ENCODE assay signal across 27 cellular contexts in genomic region chr1:31244326-31244725, GRCh38. TPM values are rescaled to one million over a fixed set of nuclear protein-coding genes. Genes with fewer than 3 reads are reported as not detected.
DNase-seq lines count a peak whose midpoint lies in the region; TF ChIP-seq lines count a peak whose summit lies in the region.
"Had no signal": no experiment of that assay in that cellular context is flagged by ENCODE, and none has a peak within 500 bp of the region (broad histone marks: within the 10 kb centered on the region; RNA-seq: fewer than 3 reads in every experiment).

No MANE protein-coding gene starts in this region.

- DNase-seq in AG20443 (ENCODE audit: low spot score), result peak; percentile 27
- peak; percentile 50 for DNase-seq in M059J (ENCODE audit: low read depth)
- DNase-seq in choroid plexus epithelial cell (ENCODE audit: low read depth), result peak; percentile 14
- no peak for DNase-seq in neural crest cell (ENCODE audit: low read depth, low spot score)
- no peak for DNase-seq in NCI-H1694 treated with DMSO at 0.1 percent for 48 hours (lab: John Stamatoyannopoulos, UW)
- DNase-seq in RPMI8226, result no peak
- DNase-seq in GF-D8 (lab: John Stamatoyannopoulos, UW), result no peak
- DNase-seq in activated CD4-positive, alpha-beta T cell treated with anti-CD3 and anti-CD28 coated beads for 48 hours, result no peak
- DNase-seq: activated CD4-positive, alpha-beta T cell treated with anti-CD3 and anti-CD28 coated beads, Interleukin-2, amount 10 ng/mL, durations not matched to agents 24 days and 14 days; activated CD8-positive, alpha-beta memory T cell treated with anti-CD3 and anti-CD28 coated beads, Interleukin-2, amount 50 U/mL, for 4 hours; COR-L47; DMS79; effector CD4-positive, alpha-beta T cell; H9; hippocampal formation; immature natural killer cell; NCI-H1105; NCI-H2029 treated with DMSO at 0.1 percent for 48 hours; NCI-H748 treated with DMSO at 0.1 percent for 48 hours had no signal

- no peak for TF ChIP-seq CTCF in choroid plexus epithelial cell (conservative IDR thresholded peaks at IDR 0.05; ENCODE audit: low read depth, low read length)
- TF ChIP-seq CTCF in neural crest cell (conservative IDR thresholded peaks at IDR 0.05), result no peak

- no peak overlapping the region for H3K4me3 ChIP-seq in choroid plexus epithelial cell (ENCODE audit: low read depth, low read length)
- H3K4me3 ChIP-seq: BLaER1, lung, prostate gland, skin epidermis had no signal

- peak overlapping the region; percentile 63 for H3K4me3 Mint-ChIP-seq in neural crest cell
- H3K4me3 Mint-ChIP-seq: activated CD4-positive, alpha-beta T cell treated with anti-CD3 and anti-CD28 coated beads, Interleukin-2, amount 10 ng/mL, durations not matched to agents 24 days and 14 days; activated naive CD4-positive, alpha-beta T cell treated with anti-CD3 and anti-CD28 coated beads, Interleukin-2, amount 50 U/mL, for 24 hours; activated T-helper 17 cell treated with anti-CD3 and anti-CD28 coated beads, Interleukin-2, amount 50 U/mL, for 72 hours; H9; immature natural killer cell; T-helper 2 cell treated with Interferon-gamma antibody and Interleukin-4, amounts not matched to agents 5 μg/mL and 100 μg/mL, for 36 hours; type B pancreatic cell had no signal

- H3K9me3 Mint-ChIP-seq in neural crest cell, result no peaks in the 10 kb centered on the region
- H3K9me3 Mint-ChIP-seq: activated CD4-positive, alpha-beta T cell treated with anti-CD3 and anti-CD28 coated beads, Interleukin-2, amount 10 ng/mL, durations not matched to agents 24 days and 14 days; activated naive CD4-positive, alpha-beta T cell treated with anti-CD3 and anti-CD28 coated beads, Interleukin-2, amount 50 U/mL, for 24 hours; activated T-helper 17 cell treated with anti-CD3 and anti-CD28 coated beads, Interleukin-2, amount 50 U/mL, for 72 hours; H9; immature natural killer cell; T-helper 2 cell treated with Interferon-gamma antibody and Interleukin-4, amounts not matched to agents 5 μg/mL and 100 μg/mL, for 36 hours; type B pancreatic cell had no signal

- H3K36me3 Mint-ChIP-seq in neural crest cell (ENCODE audit: low read depth), result no peaks in the 10 kb centered on the region
- H3K36me3 Mint-ChIP-seq: activated naive CD4-positive, alpha-beta T cell treated with anti-CD3 and anti-CD28 coated beads, Interleukin-2, amount 50 U/mL, for 24 hours; type B pancreatic cell had no signal

- H3K27me3 Mint-ChIP-seq in neural crest cell (ENCODE audit: low read depth), result no peaks in the 10 kb centered on the region

- no peak overlapping the region for H3K27ac Mint-ChIP-seq in neural crest cell (ENCODE audit: unreplicated experiment)
- H3K27ac Mint-ChIP-seq: activated CD4-positive, alpha-beta T cell treated with anti-CD3 and anti-CD28 coated beads, Interleukin-2, amount 10 ng/mL, durations not matched to agents 24 days and 14 days; activated naive CD4-positive, alpha-beta T cell treated with anti-CD3 and anti-CD28 coated beads, Interleukin-2, amount 50 U/mL, for 24 hours; activated T-helper 17 cell treated with anti-CD3 and anti-CD28 coated beads, Interleukin-2, amount 50 U/mL, for 72 hours; H9; immature natural killer cell; T-helper 2 cell treated with Interferon-gamma antibody and Interleukin-4, amounts not matched to agents 5 μg/mL and 100 μg/mL, for 36 hours; type B pancreatic cell had no signal

- H3K4me1 Mint-ChIP-seq in neural crest cell, result peaks cover 18% of the 10 kb centered on the region

RNA-seq across cellular contexts. Expression of gene NKAIN1, which starts 4.6 kb away (rescaled TPM):
- total RNA-seq in M059J (2014; rRNA removed; shearing (Covaris generic)), result 0.12 and 2.8 TPM in 2 replicates
- 73.2 and 79.7 TPM in 2 replicates for total RNA-seq in neural crest cell
- total RNA-seq: activated CD4-positive, alpha-beta T cell treated with anti-CD3 and anti-CD28 coated beads, Interleukin-2, amount 10 ng/mL, durations not matched to agents 24 days and 14 days; activated T-helper 17 cell treated with anti-CD3 and anti-CD28 coated beads, Interleukin-2, amount 50 U/mL, for 72 hours; lung had no signal

RNA-seq across cellular contexts. Expression of gene SNRNP40, which starts 52.3 kb away (rescaled TPM):
- 119 and 153 TPM in 2 replicates for total RNA-seq in M059J (2014; rRNA removed; shearing (Covaris generic))
- 129 and 130 TPM in 2 replicates for total RNA-seq in neural crest cell

RNA-seq across cellular contexts. Expression of gene ZCCHC17, which starts 52.5 kb away (rescaled TPM):
- 65.7 and 75.2 TPM in 2 replicates for total RNA-seq in M059J (2014; rRNA removed; shearing (Covaris generic))
- total RNA-seq in neural crest cell, result 59.7 and 64.6 TPM in 2 replicates

Comparison
In these comparisons a context has a peak if more than half of its experiments do, and no peak if none do; other contexts are left out.
1. DNase-seq: peak in AG20443 (single experiment), M059J (single experiment) and choroid plexus epithelial cell (single experiment); none in neural crest cell (single experiment), NCI-H1694 treated with DMSO at 0.1 percent for 48 hours (single experiment), RPMI8226 (single experiment), GF-D8 (single experiment) and activated CD4-positive, alpha-beta T cell treated with anti-CD3 and anti-CD28 coated beads for 48 hours (single experiment).
2. RNA of gene NKAIN1, which starts 4.6 kb away (total RNA-seq): 73.2 to 79.7 TPM in neural crest cell; 0.12 to 2.8 TPM in M059J; every median in the first group is over 10 times any median in the second.